ENCODE assay signal across 9 cellular contexts in genomic region chrX:114611018-114611619, GRCh38. TPM values are rescaled to one million over a fixed set of nuclear protein-coding genes. Genes with fewer than 3 reads are reported as not detected.
DNase-seq lines count a peak whose midpoint lies in the region; ATAC-seq and TF ChIP-seq lines count a peak whose summit lies in the region.
"Had no signal": no experiment of that assay in that cellular context is flagged by ENCODE, and none has a peak within 500 bp of the region (broad histone marks: within the 10 kb centered on the region; RNA-seq: fewer than 3 reads in every experiment).

No MANE protein-coding gene starts in this region.

- ATAC-seq in right lobe of liver: peak; percentile 44 to 60 (median 58)
- ATAC-seq in GM19035 (IDR thresholded peaks at IDR 0.05; ENCODE audit: unreplicated experiment): no peak
- no peak for ATAC-seq in HG02981 (IDR thresholded peaks at IDR 0.05; ENCODE audit: unreplicated experiment)

- no peaks in the 10 kb centered on the region for H3K36me3 ChIP-seq in right lobe of liver

- no peak for TF ChIP-seq POLR2A in right lobe of liver (IDR thresholded peaks at IDR 0.05)

- POLR2A ChIA-PET in HEK293T (lab: Yijun Ruan, JAX): no interaction called here
- POLR2A ChIA-PET in MCF 10A (lab: Yijun Ruan, JAX): no interaction called here

- H3K4me1 Mint-ChIP-seq in MCF 10A (ENCODE audit: insufficient read depth, unreplicated experiment): no peaks in the 10 kb centered on the region
- H3K4me1 Mint-ChIP-seq: memory B cell had no signal

- BruUV-seq in MCF 10A (replicated peaks; lab: Mats Ljungman, UMichigan): no TSS peak

- TF ChIP-seq CTCF in MCF 10A (IDR thresholded peaks at IDR 0.05; ENCODE audit: unreplicated experiment) (peak; percentile 62), right lobe of liver (IDR thresholded peaks at IDR 0.05) (peak; percentile 66 to 83 (median 82))

- H3K27ac ChIP-seq in right lobe of liver: no peak overlapping the region

- no peaks in the 10 kb centered on the region for H3K27me3 ChIP-seq in right lobe of liver

- H3K27ac Mint-ChIP-seq in MCF 10A (ENCODE audit: low read depth, unreplicated experiment): no peak overlapping the region
- H3K27ac Mint-ChIP-seq: memory B cell had no signal

- no peaks in the 10 kb centered on the region for H3K9me3 Mint-ChIP-seq in MCF 10A (ENCODE audit: unreplicated experiment)
- H3K9me3 Mint-ChIP-seq: memory B cell had no signal

- H3K27me3 Mint-ChIP-seq in MCF 10A (ENCODE audit: insufficient read depth, unreplicated experiment): peaks cover 36% of the 10 kb centered on the region
- H3K27me3 Mint-ChIP-seq: memory B cell had no signal

- intact Hi-C loops in MCF 10A (cut with micrococcal nuclease): loop anchor here (1.0 kb wide), 1 partner anchor 536 kb away; no protein-coding TSS in a partner anchor
- intact Hi-C loops in right lobe of liver (cut with DNase I): no loop called here

- DNase-seq in AG08395 (ENCODE audit: low spot score) (peak; percentile 38), Daoy (ENCODE audit: low read depth) (peak; percentile 11), HEK293T (ENCODE audit: extremely low spot score) (peak; percentile 57), NCI-H2227 (lab: John Stamatoyannopoulos, UW; ENCODE audit: unreplicated experiment) (peak; percentile 60), MCF 10A (ENCODE audit: unreplicated experiment) (peak; percentile 62), right lobe of liver (no peak)

- H3K36me3 Mint-ChIP-seq in MCF 10A (ENCODE audit: insufficient read depth, unreplicated experiment): no peaks in the 10 kb centered on the region
- H3K36me3 Mint-ChIP-seq: memory B cell had no signal

- H3K4me3 Mint-ChIP-seq in MCF 10A (ENCODE audit: unreplicated experiment): no peak overlapping the region
- H3K4me3 Mint-ChIP-seq: memory B cell had no signal

- CTCF ChIA-PET in HEK293T (lab: Yijun Ruan, JAX) (interaction anchor here (0.6 to 1.5 kb wide), 5 partner anchors 14 to 1345 kb away, joined by 3 read pairs; no protein-coding TSS in a partner anchor), MCF 10A (lab: Yijun Ruan, JAX) (interaction anchor here (0.6 to 3.0 kb wide), 9 partner anchors 9 to 1043 kb away, joined by 3 to 14 read pairs (median 3); no protein-coding TSS in a partner anchor)

- H3K4me3 ChIP-seq in right lobe of liver: no peak overlapping the region

- no peaks in the 10 kb centered on the region for H3K4me1 ChIP-seq in right lobe of liver

- H3K9me3 ChIP-seq in right lobe of liver: no peaks in the 10 kb centered on the region

- 25% methylated on average over 10 of the region's 11 CpGs for WGBS in right lobe of liver (ENCODE audit: insufficient coverage, low coverage, low lambda C conversion rate, missing lambda C conversion rate)

TF ChIP-seq in HEK293T, 16 proteins besides CTCF, POLR2A, EP300 and RAD21:
- TF ChIP-seq PKNOX1 (IDR thresholded peaks at IDR 0.05) (no peak), ELF4 (IDR thresholded peaks at IDR 0.05) (no peak), SP1 (IDR thresholded peaks at IDR 0.05) (no peak), FOXK2 (IDR thresholded peaks at IDR 0.05) (no peak), FOXA1 (IDR thresholded peaks at IDR 0.05) (no peak), CTBP1 (IDR thresholded peaks at IDR 0.05; ENCODE audit: borderline replicate concordance) (no peak), NFRKB (IDR thresholded peaks at IDR 0.05) (no peak), ARNT (IDR thresholded peaks at IDR 0.05) (no peak), FOXM1 (IDR thresholded peaks at IDR 0.05; ENCODE audit: borderline replicate concordance) (no peak), BHLHE40 (IDR thresholded peaks at IDR 0.05; ENCODE audit: borderline replicate concordance) (no peak), L3MBTL2 (conservative IDR thresholded peaks at IDR 0.05) (no peak), TARDBP (IDR thresholded peaks at IDR 0.05) (no peak), LEF1 (IDR thresholded peaks at IDR 0.05; ENCODE audit: borderline replicate concordance) (no peak), ZNF384 (IDR thresholded peaks at IDR 0.05) (no peak), SUZ12 (IDR thresholded peaks at IDR 0.05) (no peak), HDGF (IDR thresholded peaks at IDR 0.05; ENCODE audit: borderline replicate concordance) (no peak)

RNA-seq across cellular contexts. Expression of gene HTR2C, which starts 27.2 kb away (rescaled TPM):
- total RNA-seq in Daoy (2014; rRNA removed; shearing (Covaris generic)): 0.83 and 0.86 TPM in 2 replicates
- total RNA-seq in MCF 10A (2022): not detected in 2 replicates
- total RNA-seq in right lobe of liver: not detected

Comparison
In these comparisons a context has a peak if more than half of its experiments do, and no peak if none do; other contexts are left out.
1. DNase-seq: peak in AG08395 (single experiment), Daoy (single experiment), HEK293T (single experiment), NCI-H2227 (single experiment) and MCF 10A (single experiment); none in right lobe of liver (0 of 3).
2. ATAC-seq: peak in right lobe of liver (4 of 4); none in GM19035 (single experiment) and HG02981 (single experiment).